Comparison of ENCODE assay signal across 10 cellular contexts in the genomic region with DNA sequence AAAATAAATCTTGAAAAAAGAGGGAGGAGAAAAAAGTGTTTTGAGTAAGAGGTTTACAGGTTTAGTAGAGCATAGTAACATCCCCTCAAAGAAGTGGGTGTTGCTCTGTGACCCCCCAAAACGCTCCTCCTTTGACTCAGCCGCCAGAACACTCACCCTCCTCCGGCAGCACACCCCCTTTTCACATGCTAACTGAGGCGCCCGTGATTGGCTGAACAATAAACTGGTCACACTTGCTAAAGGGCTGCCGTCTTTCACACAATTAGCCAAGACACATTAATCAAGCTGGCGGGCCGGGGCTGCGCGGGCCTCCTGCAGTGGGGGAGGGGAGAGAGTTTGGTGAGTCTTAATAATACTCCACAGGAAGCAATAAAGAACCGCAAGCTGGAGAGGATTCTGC. TPM values are rescaled to one million over a fixed set of nuclear protein-coding genes. Genes with fewer than 3 reads are reported as not detected.
A peak's percentile ranks its signal among the peaks of the same experiment; 100 is the strongest.
DNase-seq lines count a peak whose midpoint lies in the region; ATAC-seq lines count a peak whose summit lies in the region.
"Had no signal": no experiment of that assay in that cellular context is flagged by ENCODE, and none has a peak within 500 bp of the region (broad histone marks: within the 10 kb centered on the region; RNA-seq: fewer than 3 reads in every experiment).

No MANE protein-coding gene starts in this region.

- H3K9me3 Mint-ChIP-seq in activated naive CD4-positive, alpha-beta T cell treated with anti-CD3 and anti-CD28 coated beads for 36 hours = no peaks in the 10 kb centered on the region
- no peaks in the 10 kb centered on the region for H3K9me3 Mint-ChIP-seq in activated naive CD4-positive, alpha-beta T cell treated with anti-CD3 and anti-CD28 coated beads, Interleukin-2, amount 10 ng/mL, durations not matched to agents 7 days and 5 days
- H3K9me3 Mint-ChIP-seq in activated naive CD8-positive, alpha-beta T cell (ENCODE audit: low read depth) = no peaks in the 10 kb centered on the region
- H3K9me3 Mint-ChIP-seq: memory B cell had no signal

- no peak overlapping the region for H3K4me3 ChIP-seq in mesodermal cell (ENCODE audit: extremely low read depth, insufficient read depth, low read length, poor library complexity, severe bottlenecking)

- H3K27ac Mint-ChIP-seq in activated naive CD4-positive, alpha-beta T cell treated with anti-CD3 and anti-CD28 coated beads for 36 hours = no peak overlapping the region
- H3K27ac Mint-ChIP-seq in activated naive CD4-positive, alpha-beta T cell treated with anti-CD3 and anti-CD28 coated beads, Interleukin-2, amount 10 ng/mL, durations not matched to agents 7 days and 5 days = no peak overlapping the region
- no peak overlapping the region for H3K27ac Mint-ChIP-seq in activated naive CD8-positive, alpha-beta T cell
- H3K27ac Mint-ChIP-seq: memory B cell had no signal

- H3K27me3 Mint-ChIP-seq in activated naive CD4-positive, alpha-beta T cell treated with anti-CD3 and anti-CD28 coated beads for 36 hours (ENCODE audit: low read depth) = peaks cover 6% of the 10 kb centered on the region
- peaks cover 29% of the 10 kb centered on the region for H3K27me3 Mint-ChIP-seq in activated naive CD4-positive, alpha-beta T cell treated with anti-CD3 and anti-CD28 coated beads, Interleukin-2, amount 10 ng/mL, durations not matched to agents 7 days and 5 days
- H3K27me3 Mint-ChIP-seq in activated naive CD8-positive, alpha-beta T cell = peaks cover 15% of the 10 kb centered on the region

- CTCF ChIA-PET in activated naive CD4-positive, alpha-beta T cell treated with anti-CD3 and anti-CD28 coated beads for 36 hours (lab: Charles Lee) = interaction anchor here (0.7 to 3.4 kb wide), 3 partner anchors 11 to 540 kb away, joined by 3 to 57 read pairs (median 7); no protein-coding TSS in a partner anchor
- CTCF ChIA-PET in activated naive CD4-positive, alpha-beta T cell treated with anti-CD3 and anti-CD28 coated beads, Interleukin-2, amount 10 ng/mL, durations not matched to agents 7 days and 5 days (lab: Charles Lee) = interaction anchor here (1.8 to 2.8 kb wide), 2 partner anchors 317 to 320 kb away, joined by 9 to 33 read pairs; no protein-coding TSS in a partner anchor

- WGBS in mesodermal cell (ENCODE audit: insufficient coverage in 2 of 2), 2 experiments = 0% methylated on average over 1 to 6 of the region's 11 CpGs

- no peaks in the 10 kb centered on the region for H3K36me3 Mint-ChIP-seq in activated naive CD4-positive, alpha-beta T cell treated with anti-CD3 and anti-CD28 coated beads for 36 hours (ENCODE audit: low read depth)
- no peaks in the 10 kb centered on the region for H3K36me3 Mint-ChIP-seq in activated naive CD4-positive, alpha-beta T cell treated with anti-CD3 and anti-CD28 coated beads, Interleukin-2, amount 10 ng/mL, durations not matched to agents 7 days and 5 days
- no peaks in the 10 kb centered on the region for H3K36me3 Mint-ChIP-seq in activated naive CD8-positive, alpha-beta T cell
- H3K36me3 Mint-ChIP-seq: memory B cell had no signal

- peak overlapping the region; percentile 32 for H3K27ac ChIP-seq in mesodermal cell (ENCODE audit: low read depth, low read length, severe bottlenecking)

- no peaks in the 10 kb centered on the region for H3K9me3 ChIP-seq in mesodermal cell (ENCODE audit: control insufficient read depth, low read length)

- H3K4me1 Mint-ChIP-seq in activated naive CD4-positive, alpha-beta T cell treated with anti-CD3 and anti-CD28 coated beads for 36 hours (ENCODE audit: low read depth) = peaks cover 17% of the 10 kb centered on the region
- peaks cover 12% of the 10 kb centered on the region for H3K4me1 Mint-ChIP-seq in activated naive CD4-positive, alpha-beta T cell treated with anti-CD3 and anti-CD28 coated beads, Interleukin-2, amount 10 ng/mL, durations not matched to agents 7 days and 5 days
- peaks cover 20% of the 10 kb centered on the region for H3K4me1 Mint-ChIP-seq in activated naive CD8-positive, alpha-beta T cell (ENCODE audit: low read depth)

- H3K4me1 ChIP-seq in mesodermal cell (ENCODE audit: control insufficient read depth, insufficient read depth, low read length, poor library complexity, severe bottlenecking) = peaks cover 20% of the 10 kb centered on the region

- ATAC-seq in HG02884 (IDR thresholded peaks at IDR 0.05; ENCODE audit: unreplicated experiment) (no peak), GM21447 (IDR thresholded peaks at IDR 0.05; ENCODE audit: unreplicated experiment) (no peak)

- peak; percentile 60 for DNase-seq in activated naive CD4-positive, alpha-beta T cell treated with anti-CD3 and anti-CD28 coated beads for 36 hours
- no peak for DNase-seq in activated naive CD4-positive, alpha-beta T cell treated with anti-CD3 and anti-CD28 coated beads, Interleukin-2, amount 10 ng/mL, durations not matched to agents 7 days and 5 days
- no peak for DNase-seq in DMS79 treated with DMSO at 0.1 percent for 48 hours (lab: John Stamatoyannopoulos, UW)
- no peak for DNase-seq in NCI-H1930 (lab: John Stamatoyannopoulos, UW)

- peak overlapping the region; percentile 39 for H3K4me3 Mint-ChIP-seq in activated naive CD4-positive, alpha-beta T cell treated with anti-CD3 and anti-CD28 coated beads for 36 hours
- H3K4me3 Mint-ChIP-seq in activated naive CD4-positive, alpha-beta T cell treated with anti-CD3 and anti-CD28 coated beads, Interleukin-2, amount 10 ng/mL, durations not matched to agents 7 days and 5 days = no peak overlapping the region
- peak overlapping the region; percentile 74 for H3K4me3 Mint-ChIP-seq in activated naive CD8-positive, alpha-beta T cell
- H3K4me3 Mint-ChIP-seq: memory B cell had no signal

- intact Hi-C loops in activated naive CD4-positive, alpha-beta T cell treated with anti-CD3 and anti-CD28 coated beads for 36 hours (cut with micrococcal nuclease) = loop anchor here (5.0 kb wide), 1 partner anchor 61 kb away; no protein-coding TSS in a partner anchor

- H3K36me3 ChIP-seq in mesodermal cell (ENCODE audit: control insufficient read depth, insufficient read depth, low read length) = no peaks in the 10 kb centered on the region

RNA-seq across cellular contexts. Expression of a gene that starts 52.4 kb away (rescaled TPM):
- total RNA-seq in activated naive CD4-positive, alpha-beta T cell treated with anti-CD3 and anti-CD28 coated beads for 36 hours = not detected
- polyA plus RNA-seq in mesodermal cell (2013, experiment 1 of 2) = 0.37 TPM
- not detected for polyA plus RNA-seq in mesodermal cell (2013, experiment 2 of 2)
- total RNA-seq: T-helper 2 cell treated with Interferon-gamma antibody and Interleukin-4, amounts not matched to agents 100 ng/mL and 5 ng/mL, for 36 hours had no signal
